Comparison of ENCODE assay signal across 14 cellular contexts in the genomic region with DNA sequence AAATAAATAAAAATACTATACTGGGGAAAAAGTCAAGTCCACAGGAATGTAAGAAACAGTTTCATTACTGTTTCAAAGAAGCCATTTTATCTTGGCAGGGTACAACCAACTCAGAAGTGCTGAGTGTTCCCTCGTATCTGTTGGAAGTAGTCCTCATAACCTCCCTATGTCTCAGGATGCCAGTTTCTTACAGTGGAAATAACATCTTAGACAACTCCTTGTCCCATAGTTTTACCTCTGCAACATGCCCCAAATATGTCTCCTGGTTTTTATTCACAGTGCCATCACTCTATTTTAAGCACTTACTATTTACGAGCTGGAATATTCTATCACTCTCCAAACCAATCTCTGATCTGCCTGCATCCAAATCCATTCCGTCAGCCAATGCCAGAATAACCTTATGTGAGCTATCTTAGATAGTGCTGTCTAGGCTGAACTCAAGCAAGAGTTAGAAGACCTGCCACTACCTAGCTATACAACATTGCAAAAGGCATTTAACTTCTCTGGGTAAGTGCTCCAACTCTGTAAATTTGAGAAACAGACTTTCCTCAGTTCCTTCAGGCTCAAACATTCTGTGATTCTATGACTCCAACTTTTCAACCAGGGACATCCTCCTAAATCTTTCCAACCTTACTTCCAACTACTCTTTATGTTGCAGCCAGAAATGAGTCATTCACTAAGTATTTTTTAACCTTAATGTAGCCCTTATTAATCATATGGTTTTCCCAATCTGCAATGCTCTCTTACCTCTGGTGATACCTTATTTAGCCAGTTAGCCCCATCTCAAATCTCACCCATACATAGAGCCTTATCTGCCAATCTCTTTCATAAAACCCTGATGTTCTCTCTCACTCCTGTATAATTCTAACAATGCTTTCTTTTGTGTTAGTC.
DNase-seq lines count a peak whose midpoint lies in the region; ATAC-seq and TF ChIP-seq lines count a peak whose summit lies in the region.
"Had no signal": no experiment of that assay in that cellular context is flagged by ENCODE, and none has a peak within 500 bp of the region (broad histone marks: within the 10 kb centered on the region; RNA-seq: fewer than 3 reads in every experiment).

No MANE protein-coding gene starts in this region.

- peak overlapping the region; percentile 4 for H3K4me2 ChIP-seq in smooth muscle cell

- H3K9me3 ChIP-seq in left ventricle myocardium inferior (replicated peaks) (no peaks in the 10 kb centered on the region), smooth muscle cell (replicated peaks; ENCODE audit: low read depth) (no peaks in the 10 kb centered on the region)
- H3K9me3 ChIP-seq: SJSA1, vagina had no signal

- TF ChIP-seq CTCF in left ventricle myocardium inferior (IDR thresholded peaks at IDR 0.05; ENCODE audit: borderline replicate concordance) (no peak), foreskin keratinocyte (conservative IDR thresholded peaks at IDR 0.05) (no peak), smooth muscle cell (IDR thresholded peaks at IDR 0.05; ENCODE audit: borderline replicate concordance, insufficient read depth, poor library complexity, severe bottlenecking) (no peak)

- peaks cover 99% of the 10 kb centered on the region for H4K20me1 ChIP-seq in smooth muscle cell (ENCODE audit: low read depth)

- H3K4me1 ChIP-seq in left ventricle myocardium inferior (peaks cover 59% of the 10 kb centered on the region), foreskin keratinocyte (peaks cover 48% of the 10 kb centered on the region), smooth muscle cell (ENCODE audit: low read depth) (no peaks in the 10 kb centered on the region)

- 77% methylated on average over 3 of the region's 3 CpGs for WGBS in smooth muscle cell (ENCODE audit: low lambda C conversion rate)

- DNase-seq in Right ventricle myocardium inferior (ENCODE audit: missing footprints) (no peak), left ventricle myocardium inferior (no peak), amniotic epithelial cell (ENCODE audit: low read depth) (peak; percentile 33), foreskin keratinocyte (peak; percentile 76 to 88), smooth muscle cell (lab: John Stamatoyannopoulos, UW; ENCODE audit: unreplicated experiment) (no peak), NCI-H1092 (lab: John Stamatoyannopoulos, UW) (no peak)
- DNase-seq in activated CD4-positive, alpha-beta T cell treated with anti-CD3 and anti-CD28 coated beads, Interleukin-2, amount 50 U/mL, for 48 hours, result no peak
- DNase-seq: activated CD4-positive, alpha-beta T cell treated with anti-CD3 and anti-CD28 coated beads, Interleukin-2, amount 50 U/mL, for 1 hour; activated naive CD8-positive, alpha-beta T cell treated with anti-CD3 and anti-CD28 coated beads for 36 hours; left cardiac atrium; NCI-H2227 treated with DMSO at 0.1 percent for 48 hours had no signal

- no peak overlapping the region for H2AFZ ChIP-seq in smooth muscle cell (ENCODE audit: low read depth)

- ATAC-seq in Right ventricle myocardium inferior (peak; percentile 28), foreskin keratinocyte (peak; percentile 86), GM19023 (IDR thresholded peaks at IDR 0.05; ENCODE audit: unreplicated experiment) (no peak)

- peaks cover 3% of the 10 kb centered on the region for H3K36me3 ChIP-seq in left ventricle myocardium inferior
- peaks cover 14% of the 10 kb centered on the region for H3K36me3 ChIP-seq in smooth muscle cell (ENCODE audit: low read depth)

- H3K4me3 ChIP-seq in left ventricle myocardium inferior, result no peak overlapping the region
- no peak overlapping the region for H3K4me3 ChIP-seq in smooth muscle cell
- H3K4me3 ChIP-seq: SJSA1, vagina had no signal

- H3K9ac ChIP-seq in smooth muscle cell (ENCODE audit: low read depth), result no peak overlapping the region

- peaks cover 98% of the 10 kb centered on the region for H3K79me2 ChIP-seq in smooth muscle cell (ENCODE audit: low read depth)

- H3K27ac ChIP-seq in left ventricle myocardium inferior (replicated peaks), result no peak overlapping the region
- H3K27ac ChIP-seq in foreskin keratinocyte, result no peak overlapping the region
- H3K27ac ChIP-seq in smooth muscle cell (ENCODE audit: low read depth), result peak overlapping the region; percentile 63
- H3K27ac ChIP-seq: SJSA1, vagina had no signal

- intact Hi-C loops in Right ventricle myocardium inferior (cut with DNase I), result no loop called here
- intact Hi-C loops in left ventricle myocardium inferior (cut with micrococcal nuclease), result no loop called here

- H3K27me3 ChIP-seq in left ventricle myocardium inferior (ENCODE audit: low read depth), result peaks cover 24% of the 10 kb centered on the region
- H3K27me3 ChIP-seq in foreskin keratinocyte, result no peaks in the 10 kb centered on the region
- H3K27me3 ChIP-seq in smooth muscle cell (ENCODE audit: low read depth), result no peaks in the 10 kb centered on the region
- H3K27me3 ChIP-seq: SJSA1, vagina had no signal

- H3F3A ChIP-seq in smooth muscle cell (ENCODE audit: low read depth), result peaks cover 17% of the 10 kb centered on the region

Comparison
In these comparisons a context has a peak if more than half of its experiments do, and no peak if none do; other contexts are left out.
1. DNase-seq: peak in amniotic epithelial cell (single experiment) and foreskin keratinocyte (2 of 2); none in Right ventricle myocardium inferior (single experiment), left ventricle myocardium inferior (single experiment), smooth muscle cell (single experiment), activated CD4-positive, alpha-beta T cell treated with anti-CD3 and anti-CD28 coated beads, Interleukin-2, amount 50 U/mL, for 48 hours (0 of 2) and NCI-H1092 (single experiment).